Comparison of ENCODE assay signal across 1 cellular context in genomic region chr19:49118565-49119410, GRCh38.
TF ChIP-seq lines count a peak whose summit lies in the region.

TSS of gene C19orf73 (minus strand) at chr19:49119143. CDS start at chr19:49119022, 121 bp downstream.

TF ChIP-seq in HepG2, 621 proteins besides CTCF, POLR2A, EP300 and RAD21 (continued from another document and continues in another):
- TF ChIP-seq ZXDC (CRISPR knock-in tag; IDR thresholded peaks at IDR 0.05) (no peak), ZUFSP (CRISPR knock-in tag; IDR thresholded peaks at IDR 0.05; ENCODE audit: borderline replicate concordance) (no peak), ZNF3 (CRISPR knock-in tag; IDR thresholded peaks at IDR 0.05) (peak; percentile 58; the same call in 1 of the 2 replicates), PAX8 (CRISPR knock-in tag; IDR thresholded peaks at IDR 0.05; ENCODE audit: borderline replicate concordance) (no peak), PHF20 (CRISPR knock-in tag; IDR thresholded peaks at IDR 0.05) (0 out of 2 replicates have a peak, but pooled peaks have one; percentile 21), ZBTB46 (CRISPR knock-in tag; IDR thresholded peaks at IDR 0.05; ENCODE audit: borderline replicate concordance) (no peak), GTF2F1 (IDR thresholded peaks at IDR 0.05; ENCODE audit: low read length) (no peak), KMT2A (CRISPR knock-in tag; IDR thresholded peaks at IDR 0.05) (no peak), ATF6 (CRISPR knock-in tag; conservative IDR thresholded peaks at IDR 0.05) (no peak), ZNF543 (CRISPR knock-in tag; IDR thresholded peaks at IDR 0.05) (0 out of 2 replicates have a peak, but pooled peaks have one; percentile 57), ZBTB42 (CRISPR knock-in tag; IDR thresholded peaks at IDR 0.05) (0 out of 2 replicates have a peak, but pooled peaks have one; percentile 53), ARNTL (CRISPR knock-in tag; IDR thresholded peaks at IDR 0.05) (peak; percentile 84), HNRNPLL (IDR thresholded peaks at IDR 0.05; ENCODE audit: low read depth, low read length, poor library complexity, severe bottlenecking) (peak; percentile 52), ZBTB43 (CRISPR knock-in tag; conservative IDR thresholded peaks at IDR 0.05) (no peak), ZNF33B (CRISPR knock-in tag; IDR thresholded peaks at IDR 0.05) (no peak), ZNF138 (CRISPR knock-in tag; IDR thresholded peaks at IDR 0.05; ENCODE audit: low read depth) (peak; percentile 50; the same call in 1 of the 2 replicates), ZNF761 (CRISPR knock-in tag; conservative IDR thresholded peaks at IDR 0.05) (peak; percentile 91), MYC (CRISPR knock-in tag; IDR thresholded peaks at IDR 0.05; ENCODE audit: borderline replicate concordance) (peak; percentile 88), MTERF4 (CRISPR knock-in tag; IDR thresholded peaks at IDR 0.05) (peak; percentile 97), NRL (CRISPR knock-in tag; IDR thresholded peaks at IDR 0.05; ENCODE audit: borderline replicate concordance) (peak; percentile 82; the same call in 1 of the 2 replicates), ZNF503 (CRISPR knock-in tag; IDR thresholded peaks at IDR 0.05) (peak; percentile 64; the same call in 1 of the 2 replicates), ZNF362 (CRISPR knock-in tag; IDR thresholded peaks at IDR 0.05; ENCODE audit: borderline replicate concordance) (no peak), THAP8 (CRISPR knock-in tag; IDR thresholded peaks at IDR 0.05; ENCODE audit: borderline replicate concordance) (no peak), HBP1 (CRISPR knock-in tag; IDR thresholded peaks at IDR 0.05; ENCODE audit: low read depth) (no peak), ZZZ3 (CRISPR knock-in tag; IDR thresholded peaks at IDR 0.05; ENCODE audit: borderline replicate concordance) (no peak), NR2F1 (CRISPR knock-in tag; IDR thresholded peaks at IDR 0.05) (0 out of 4 replicates have a peak, but pooled peaks of 1 of the 2 experiments have one; percentile 53), ZGPAT (CRISPR knock-in tag; IDR thresholded peaks at IDR 0.05) (peak; percentile 94), ZNF160 (CRISPR knock-in tag; IDR thresholded peaks at IDR 0.05) (peak; percentile 84; the same call in 1 of the 2 replicates), FOXP1 (IDR thresholded peaks at IDR 0.05) (no peak), FOXP1 (CRISPR knock-in tag; IDR thresholded peaks at IDR 0.05) (no peak), MNT (IDR thresholded peaks at IDR 0.05) (peak; percentile 39; the same call in 1 of the 2 replicates), STAT6 (CRISPR knock-in tag; IDR thresholded peaks at IDR 0.05; ENCODE audit: borderline replicate concordance) (no peak)
